In genomic region chr21:46284077-46284644, GRCh38 we compare ENCODE assay signal across 8 cellular contexts.
A peak's percentile ranks its signal among the peaks of the same experiment; 100 is the strongest.
DNase-seq lines count a peak whose midpoint lies in the region; ATAC-seq and TF ChIP-seq lines count a peak whose summit lies in the region.

No MANE protein-coding gene starts in this region.

- H3K27ac Mint-ChIP-seq in activated T-cell treated with anti-CD3 and anti-CD28 coated beads, Interleukin-2, amount 50 U/mL, for 24 hours, result peak overlapping the region; percentile 84
- H3K27ac Mint-ChIP-seq in stimulated activated naive CD8-positive, alpha-beta T cell treated with anti-CD3 and anti-CD28 coated beads, Interleukin-15, amount 100 ng/mL, for 72 hours, result peak overlapping the region in 1 of 2 donors; percentile 88

- no peak for DNase-seq in activated T-cell treated with anti-CD3 and anti-CD28 coated beads, Interleukin-2, amount 50 U/mL, for 24 hours
- DNase-seq in activated T-cell treated with anti-CD3 and anti-CD28 coated beads for 4 hours, result no peak
- peak; percentile 27 to 44 for DNase-seq in SHP77 (lab: John Stamatoyannopoulos, UW)
- DNase-seq in fibroblast of mammary gland (ENCODE audit: low read depth), result peak; percentile 6
- DNase-seq in stimulated activated naive CD8-positive, alpha-beta T cell treated with anti-CD3 and anti-CD28 coated beads, Interleukin-15, amount 100 ng/mL, for 72 hours, result no peak
- DNase-seq in effector CD4-positive, alpha-beta T cell, result no peak
- DNase-seq in activated effector memory CD4-positive, alpha-beta T cell treated with Interleukin-2 at 50 U/mL for 16 hours, result no peak

- peak overlapping the region; percentile 12 for H3K4me3 ChIP-seq in fibroblast of mammary gland (ENCODE audit: control insufficient read depth, low read depth, low read length)

- no peak for ATAC-seq in stimulated activated naive CD8-positive, alpha-beta T cell treated with anti-CD3 and anti-CD28 coated beads, Interleukin-15, amount 100 ng/mL, for 72 hours
- no peak for ATAC-seq in GM19035 (IDR thresholded peaks at IDR 0.05; ENCODE audit: unreplicated experiment)

- peaks cover 54% of the 10 kb centered on the region for H3K4me1 Mint-ChIP-seq in activated T-cell treated with anti-CD3 and anti-CD28 coated beads, Interleukin-2, amount 50 U/mL, for 24 hours (ENCODE audit: low read depth)
- H3K4me1 Mint-ChIP-seq in stimulated activated naive CD8-positive, alpha-beta T cell treated with anti-CD3 and anti-CD28 coated beads, Interleukin-15, amount 100 ng/mL, for 72 hours, result peaks cover 51% of the 10 kb centered on the region

- peak overlapping the region; percentile 95 for H3K4me3 Mint-ChIP-seq in activated T-cell treated with anti-CD3 and anti-CD28 coated beads, Interleukin-2, amount 50 U/mL, for 24 hours
- peak overlapping the region; percentile 63 to 99 for H3K4me3 Mint-ChIP-seq in stimulated activated naive CD8-positive, alpha-beta T cell treated with anti-CD3 and anti-CD28 coated beads, Interleukin-15, amount 100 ng/mL, for 72 hours

- no peaks in the 10 kb centered on the region for H3K27me3 Mint-ChIP-seq in activated T-cell treated with anti-CD3 and anti-CD28 coated beads, Interleukin-2, amount 50 U/mL, for 24 hours
- no peaks in the 10 kb centered on the region for H3K27me3 Mint-ChIP-seq in stimulated activated naive CD8-positive, alpha-beta T cell treated with anti-CD3 and anti-CD28 coated beads, Interleukin-15, amount 100 ng/mL, for 72 hours

- no peak for TF ChIP-seq CTCF in fibroblast of mammary gland (conservative IDR thresholded peaks at IDR 0.05; ENCODE audit: control insufficient read depth, insufficient read depth, low read depth, low read length)

- peaks cover 72% of the 10 kb centered on the region for H3K36me3 Mint-ChIP-seq in activated T-cell treated with anti-CD3 and anti-CD28 coated beads, Interleukin-2, amount 50 U/mL, for 24 hours (ENCODE audit: low read depth)

- H3K9me3 Mint-ChIP-seq in activated T-cell treated with anti-CD3 and anti-CD28 coated beads, Interleukin-2, amount 50 U/mL, for 24 hours, result no peaks in the 10 kb centered on the region
- H3K9me3 Mint-ChIP-seq in stimulated activated naive CD8-positive, alpha-beta T cell treated with anti-CD3 and anti-CD28 coated beads, Interleukin-15, amount 100 ng/mL, for 72 hours, result no peaks in the 10 kb centered on the region

Comparison
In these comparisons a context has a peak if more than half of its experiments do, and no peak if none do; other contexts are left out.
1. DNase-seq: peak in SHP77 (2 of 2) and fibroblast of mammary gland (single experiment); none in activated T-cell treated with anti-CD3 and anti-CD28 coated beads, Interleukin-2, amount 50 U/mL, for 24 hours (single experiment), activated T-cell treated with anti-CD3 and anti-CD28 coated beads for 4 hours (single experiment), stimulated activated naive CD8-positive, alpha-beta T cell treated with anti-CD3 and anti-CD28 coated beads, Interleukin-15, amount 100 ng/mL, for 72 hours (0 of 2), effector CD4-positive, alpha-beta T cell (single experiment) and activated effector memory CD4-positive, alpha-beta T cell treated with Interleukin-2 at 50 U/mL for 16 hours (single experiment).